1 cellular context compared by ENCODE assay signal in genomic region chr10:3196971-3197353, GRCh38.
TF ChIP-seq lines count a peak whose summit lies in the region.

No MANE protein-coding gene starts in this region.

TF ChIP-seq in WTC11, 78 proteins besides CTCF, POLR2A, EP300 and RAD21 (continued from another document):
- TF ChIP-seq E2F5 (CRISPR knock-in tag; IDR thresholded peaks at IDR 0.05) (no peak), USF2 (CRISPR knock-in tag; IDR thresholded peaks at IDR 0.05) (no peak), CDX4 (CRISPR knock-in tag; IDR thresholded peaks at IDR 0.05; ENCODE audit: borderline replicate concordance) (no peak), ZBTB21 (CRISPR knock-in tag; IDR thresholded peaks at IDR 0.05; ENCODE audit: borderline replicate concordance) (no peak)
